Comparison of ENCODE assay signal across 10 cellular contexts in genomic region chr6:154292855-154293519, GRCh38.
DNase-seq lines count a peak whose midpoint lies in the region; TF ChIP-seq lines count a peak whose summit lies in the region.
"Had no signal": no experiment of that assay in that cellular context is flagged by ENCODE, and none has a peak within 500 bp of the region (broad histone marks: within the 10 kb centered on the region; RNA-seq: fewer than 3 reads in every experiment).

No MANE protein-coding gene starts in this region.

- DNase-seq in GM04503 (ENCODE audit: low read depth) (peak; percentile 22), RKO (ENCODE audit: low spot score) (peak; percentile 35), fibroblast of pulmonary artery (ENCODE audit: low read depth) (peak; percentile 82), renal cortical epithelial cell (ENCODE audit: low read depth) (peak; percentile 98), hypothalamus (lab: John Stamatoyannopoulos, UW) (no peak), GM10266 (ENCODE audit: extremely low spot score) (no peak)
- no peak for DNase-seq in activated CD8-positive, alpha-beta memory T cell treated with anti-CD3 and anti-CD28 coated beads, Interleukin-2, amount 50 U/mL, for 4 hours
- DNase-seq: activated T-cell treated with anti-CD3 and anti-CD28 coated beads, Interleukin-2, amount 50 U/mL, for 4 hours; colonic mucosa had no signal

- TF ChIP-seq CTCF in fibroblast of pulmonary artery (IDR thresholded peaks at IDR 0.05; ENCODE audit: low read length, missing control alignments) (no peak), GM10266 (IDR thresholded peaks at IDR 0.05; ENCODE audit: control insufficient read depth, insufficient read depth, low read depth, missing control alignments) (no peak)

- no peak overlapping the region for H3K4me3 ChIP-seq in fibroblast of pulmonary artery (replicated peaks; ENCODE audit: low read depth, low read length)
- H3K4me3 ChIP-seq: colonic mucosa, K562 had no signal

Comparison
In these comparisons a context has a peak if more than half of its experiments do, and no peak if none do; other contexts are left out.
1. DNase-seq: peak in GM04503 (single experiment), RKO (single experiment), fibroblast of pulmonary artery (single experiment) and renal cortical epithelial cell (single experiment); none in activated CD8-positive, alpha-beta memory T cell treated with anti-CD3 and anti-CD28 coated beads, Interleukin-2, amount 50 U/mL, for 4 hours (single experiment), hypothalamus (0 of 51) and GM10266 (single experiment).